Comparison of ENCODE assay signal across 12 cellular contexts in the genomic region with DNA sequence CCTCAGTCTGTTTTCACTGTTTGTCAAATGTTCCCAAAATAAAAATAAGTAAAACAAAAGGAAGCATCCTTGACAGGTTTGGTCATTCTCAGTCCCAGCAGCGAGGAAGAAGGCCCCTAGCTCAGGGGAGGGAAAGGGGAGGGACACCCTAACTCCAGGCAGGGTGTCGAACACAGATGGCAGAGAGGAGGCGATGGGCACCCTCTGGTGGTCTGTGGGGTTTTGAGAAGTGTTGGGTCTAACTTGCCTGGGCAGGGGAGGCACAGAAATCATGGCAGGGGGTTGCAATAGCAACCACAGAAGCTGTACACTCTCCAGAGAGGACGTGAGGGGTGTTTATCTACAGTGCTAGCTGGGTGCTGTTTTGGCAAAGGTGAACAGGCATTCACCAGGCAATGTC.
DNase-seq lines count a peak whose midpoint lies in the region; ATAC-seq, FAIRE-seq and TF ChIP-seq lines count a peak whose summit lies in the region.
"Had no signal": no experiment of that assay in that cellular context is flagged by ENCODE, and none has a peak within 500 bp of the region (broad histone marks: within the 10 kb centered on the region; RNA-seq: fewer than 3 reads in every experiment).

No MANE protein-coding gene starts in this region.

- H3K79me2 ChIP-seq in GM12878 (ENCODE audit: control insufficient read depth, insufficient read depth, low read length), result no peaks in the 10 kb centered on the region

- intact Hi-C loops in GM12878 (cut with micrococcal nuclease; ENCODE audit: unreplicated experiment), result loop anchor here (10.0 kb wide), 1 partner anchor 234 kb away; the partner anchor contains the start of gene SFRP2
- intact Hi-C loops in tibial artery (cut with DNase I; ENCODE audit: low total_unique reads), result no loop called here

- POLR2A ChIA-PET in GM12878 (lab: Charles Lee), result no interaction called here

- no peaks in the 10 kb centered on the region for H4K20me1 ChIP-seq in GM12878 (ENCODE audit: control insufficient read depth, insufficient read depth)

- in situ Hi-C loops in GM12878 (cut with MboI), result no loop called here

- no peak for FAIRE-seq in GM12878 (lab: Jason Lieb, UNC)

- no peak overlapping the region for H3K4me2 ChIP-seq in GM12878 (ENCODE audit: control insufficient read depth, insufficient read depth)

- TF ChIP-seq RAD21 in GM12878 (IDR thresholded peaks at IDR 0.05; ENCODE audit: insufficient read depth, low read depth, low read length), result peak; percentile 33

- no peak overlapping the region for H3K27ac ChIP-seq in GM12878 (ENCODE audit: control insufficient read depth, insufficient read depth)
- H3K27ac ChIP-seq in tibial artery, result no peak overlapping the region

- no peaks in the 10 kb centered on the region; a peak in 1 of 4 replicates for H3K27me3 ChIP-seq in GM12878 (replicated peaks in 1 of 2; ENCODE audit: control insufficient read depth in 2 of 2, insufficient read depth in 2 of 2, low read length in 1 of 2)
- H3K27me3 ChIP-seq in tibial artery, result no peaks in the 10 kb centered on the region

- RAD21 ChIA-PET in GM12878 (lab: Charles Lee; ENCODE audit: unreplicated experiment), result no interaction called here

- peak; percentile 24 for DNase-seq in NCI-H82 treated with DMSO at 0.1 percent for 48 hours (lab: John Stamatoyannopoulos, UW; ENCODE audit: unreplicated experiment)
- DNase-seq in GM12878 (ENCODE audit: low read depth, low spot score), result no peak
- no peak for DNase-seq in retinal pigment epithelial cell (ENCODE audit: low read depth)
- DNase-seq in NCI-H1694 (lab: John Stamatoyannopoulos, UW), result no peak
- no peak for DNase-seq in left lobe of liver (ENCODE audit: low spot score)
- DNase-seq in tibial artery, result no peak
- no peak for DNase-seq in AG08396 (ENCODE audit: low spot score)
- DNase-seq: activated effector memory CD4-positive, alpha-beta T cell treated with Interleukin-2 at 50 U/mL for 16 hours; foreskin melanocyte; NCI-H526 had no signal

- no peak overlapping the region for H3K4me3 ChIP-seq in GM12878
- no peak overlapping the region for H3K4me3 ChIP-seq in retinal pigment epithelial cell (ENCODE audit: low read length)
- H3K4me3 ChIP-seq in tibial artery, result no peak overlapping the region
- H3K4me3 ChIP-seq: lung had no signal

- no peak for TF ChIP-seq EP300 in GM12878 (IDR thresholded peaks at IDR 0.05; ENCODE audit: borderline replicate concordance in 1 of 2, control insufficient read depth in 1 of 2, low read depth in 2 of 2, low read length in 2 of 2)

- ATAC-seq in GM12878, result peak; percentile 27; the same call in 1 of the 3 replicates
- no peak for ATAC-seq in left lobe of liver

- CTCF ChIA-PET in GM12878 (lab: Yijun Ruan, JAX), result interaction anchor here (1.4 kb wide), 1 partner anchor 233 kb away, joined by 3 read pairs; no protein-coding TSS in a partner anchor

- no TSS peak for BruUV-seq in GM12878 (replicated peaks; lab: Mats Ljungman, UMichigan)

- no peak overlapping the region for H2AFZ ChIP-seq in GM12878 (ENCODE audit: control insufficient read depth, low read depth, low read length)

- H3K36me3 ChIP-seq in GM12878 (ENCODE audit: control insufficient read depth in 2 of 2, insufficient read depth in 2 of 2, low read length in 1 of 2) (no peaks in the 10 kb centered on the region), tibial artery (no peaks in the 10 kb centered on the region)

- SMC1A ChIA-PET in GM12878 (lab: Charles Lee; ENCODE audit: uncharacterized antibody, unreplicated experiment), result no interaction called here

- no peaks in the 10 kb centered on the region for H3K4me1 ChIP-seq in GM12878 (ENCODE audit: control insufficient read depth, insufficient read depth, low read length)
- H3K4me1 ChIP-seq in tibial artery, result peaks cover 0 to 6% (median 0%) of the 10 kb centered on the region in 4 donors

- no peak for TF ChIP-seq POLR2A in GM12878 (IDR thresholded peaks at IDR 0.05; ENCODE audit: low read depth, low read length)

- H3K9me3 ChIP-seq in GM12878 (replicated peaks; ENCODE audit: control insufficient read depth, insufficient read depth, low read length), result no peaks in the 10 kb centered on the region
- no peaks in the 10 kb centered on the region for H3K9me3 ChIP-seq in tibial artery

- 9% methylated on average over 4 of the region's 4 CpGs for WGBS in GM12878 (ENCODE audit: insufficient coverage, insufficient replicate concordance, low lambda C conversion rate, missing lambda C conversion rate)

- H3K9ac ChIP-seq in GM12878 (ENCODE audit: control insufficient read depth, insufficient read depth, low read length), result no peak overlapping the region

- TF ChIP-seq CTCF in GM12873 (IDR thresholded peaks at IDR 0.05; ENCODE audit: insufficient read depth, low read depth, low read length, missing control alignments), result peak; percentile 19
- peak in 1 of 3 experiments; percentile 3; a peak in 1 of 6 replicates for TF ChIP-seq CTCF in GM12878 (IDR thresholded peaks at IDR 0.05 in 2 of 3, conservative IDR thresholded peaks at IDR 0.05 in 1 of 3; ENCODE audit: control insufficient read depth in 2 of 3, extremely low read depth in 1 of 3, insufficient read depth in 1 of 3, low read depth in 3 of 3, low read length in 3 of 3)
- TF ChIP-seq CTCF in retinal pigment epithelial cell (conservative IDR thresholded peaks at IDR 0.05; ENCODE audit: low read depth, low read length), result peak; percentile 21
- no peak for TF ChIP-seq CTCF in tibial artery (IDR thresholded peaks at IDR 0.05)

TF ChIP-seq in GM12878, 131 proteins besides CTCF, POLR2A, EP300 and RAD21 (continues in another document):
- TF ChIP-seq CHD4 (IDR thresholded peaks at IDR 0.05), result no peak
- TF ChIP-seq, protein P1, sequence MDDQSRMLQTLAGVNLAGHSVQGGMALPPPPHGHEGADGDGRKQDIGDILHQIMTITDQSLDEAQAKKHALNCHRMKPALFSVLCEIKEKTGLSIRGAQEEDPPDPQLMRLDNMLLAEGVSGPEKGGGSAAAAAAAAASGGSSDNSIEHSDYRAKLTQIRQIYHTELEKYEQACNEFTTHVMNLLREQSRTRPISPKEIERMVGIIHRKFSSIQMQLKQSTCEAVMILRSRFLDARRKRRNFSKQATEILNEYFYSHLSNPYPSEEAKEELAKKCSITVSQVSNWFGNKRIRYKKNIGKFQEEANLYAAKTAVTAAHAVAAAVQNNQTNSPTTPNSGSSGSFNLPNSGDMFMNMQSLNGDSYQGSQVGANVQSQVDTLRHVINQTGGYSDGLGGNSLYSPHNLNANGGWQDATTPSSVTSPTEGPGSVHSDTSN (IDR thresholded peaks at IDR 0.05; ENCODE audit: insufficient replicate concordance, low read depth, low read length), result no peak
- no peak for TF ChIP-seq RUNX3 (IDR thresholded peaks at IDR 0.05; ENCODE audit: low read length)
- no peak for TF ChIP-seq ZNF622 (IDR thresholded peaks at IDR 0.05)
- no peak for TF ChIP-seq MTA2 (IDR thresholded peaks at IDR 0.05; ENCODE audit: low read depth)
- TF ChIP-seq, protein P2, sequence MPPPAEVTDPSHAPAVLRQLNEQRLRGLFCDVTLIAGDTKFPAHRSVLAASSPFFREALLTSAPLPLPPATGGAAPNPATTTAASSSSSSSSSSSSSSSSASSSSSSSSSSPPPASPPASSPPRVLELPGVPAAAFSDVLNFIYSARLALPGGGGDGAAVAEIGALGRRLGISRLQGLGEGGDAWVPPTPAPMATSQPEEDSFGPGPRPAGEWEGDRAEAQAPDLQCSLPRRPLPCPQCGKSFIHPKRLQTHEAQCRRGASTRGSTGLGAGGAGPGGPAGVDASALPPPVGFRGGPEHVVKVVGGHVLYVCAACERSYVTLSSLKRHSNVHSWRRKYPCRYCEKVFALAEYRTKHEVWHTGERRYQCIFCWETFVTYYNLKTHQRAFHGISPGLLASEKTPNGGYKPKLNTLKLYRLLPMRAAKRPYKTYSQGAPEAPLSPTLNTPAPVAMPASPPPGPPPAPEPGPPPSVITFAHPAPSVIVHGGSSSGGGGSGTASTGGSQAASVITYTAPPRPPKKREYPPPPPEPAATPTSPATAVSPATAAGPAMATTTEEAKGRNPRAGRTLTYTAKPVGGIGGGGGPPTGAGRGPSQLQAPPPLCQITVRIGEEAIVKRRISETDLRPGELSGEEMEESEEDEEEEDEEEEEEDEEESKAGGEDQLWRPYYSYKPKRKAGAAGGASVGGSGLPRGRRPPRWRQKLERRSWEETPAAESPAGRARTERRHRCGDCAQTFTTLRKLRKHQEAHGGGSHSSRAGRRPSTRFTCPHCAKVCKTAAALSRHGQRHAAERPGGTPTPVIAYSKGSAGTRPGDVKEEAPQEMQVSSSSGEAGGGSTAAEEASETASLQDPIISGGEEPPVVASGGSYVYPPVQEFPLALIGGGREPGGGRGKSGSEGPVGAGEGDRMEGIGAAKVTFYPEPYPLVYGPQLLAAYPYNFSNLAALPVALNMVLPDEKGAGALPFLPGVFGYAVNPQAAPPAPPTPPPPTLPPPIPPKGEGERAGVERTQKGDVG (CRISPR knock-in tag; IDR thresholded peaks at IDR 0.05), result no peak
- no peak for TF ChIP-seq STAT3 (IDR thresholded peaks at IDR 0.05; ENCODE audit: low read depth, low read length)
- TF ChIP-seq, protein P3, sequence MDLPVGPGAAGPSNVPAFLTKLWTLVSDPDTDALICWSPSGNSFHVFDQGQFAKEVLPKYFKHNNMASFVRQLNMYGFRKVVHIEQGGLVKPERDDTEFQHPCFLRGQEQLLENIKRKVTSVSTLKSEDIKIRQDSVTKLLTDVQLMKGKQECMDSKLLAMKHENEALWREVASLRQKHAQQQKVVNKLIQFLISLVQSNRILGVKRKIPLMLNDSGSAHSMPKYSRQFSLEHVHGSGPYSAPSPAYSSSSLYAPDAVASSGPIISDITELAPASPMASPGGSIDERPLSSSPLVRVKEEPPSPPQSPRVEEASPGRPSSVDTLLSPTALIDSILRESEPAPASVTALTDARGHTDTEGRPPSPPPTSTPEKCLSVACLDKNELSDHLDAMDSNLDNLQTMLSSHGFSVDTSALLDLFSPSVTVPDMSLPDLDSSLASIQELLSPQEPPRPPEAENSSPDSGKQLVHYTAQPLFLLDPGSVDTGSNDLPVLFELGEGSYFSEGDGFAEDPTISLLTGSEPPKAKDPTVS (IDR thresholded peaks at IDR 0.05; ENCODE audit: low read depth, low read length), result no peak
- TF ChIP-seq POLR2AphosphoS5 (IDR thresholded peaks at IDR 0.05; ENCODE audit: low read length), result no peak
- TF ChIP-seq ZSCAN29 (IDR thresholded peaks at IDR 0.05), result no peak
- no peak for TF ChIP-seq SMARCA5 (IDR thresholded peaks at IDR 0.05)
- TF ChIP-seq CHD2 (IDR thresholded peaks at IDR 0.05; ENCODE audit: borderline replicate concordance, low read depth, low read length), result no peak
- no peak for TF ChIP-seq CBX3 (IDR thresholded peaks at IDR 0.05; ENCODE audit: borderline replicate concordance, low read depth)
- TF ChIP-seq NR2C2 (IDR thresholded peaks at IDR 0.05; ENCODE audit: borderline replicate concordance, control insufficient read depth, insufficient read length, low read depth), result no peak
- TF ChIP-seq KLF5 (IDR thresholded peaks at IDR 0.05; ENCODE audit: partially characterized antibody), result no peak
- TF ChIP-seq SPI1 (IDR thresholded peaks at IDR 0.05; ENCODE audit: borderline replicate concordance, insufficient read depth, low read depth, low read length), result no peak
- TF ChIP-seq YBX1 (IDR thresholded peaks at IDR 0.05), result no peak
- no peak for TF ChIP-seq CBX5 (IDR thresholded peaks at IDR 0.05; ENCODE audit: low read depth)
- no peak for TF ChIP-seq NBN (IDR thresholded peaks at IDR 0.05)

Comparison
In these comparisons a context has a peak if more than half of its experiments do, and no peak if none do; other contexts are left out.
1. CTCF ChIP-seq: peak in GM12873 (single experiment) and retinal pigment epithelial cell (single experiment); none in tibial artery (0 of 2).